In genomic region chr10:117780411-117780810, GRCh38 we compare ENCODE assay signal across 28 cellular contexts.
"Had no signal": no experiment of that assay in that cellular context is flagged by ENCODE, and none has a peak within 500 bp of the region (broad histone marks: within the 10 kb centered on the region; RNA-seq: fewer than 3 reads in every experiment).

No MANE protein-coding gene starts in this region.

- H3K4me1 ChIP-seq: stomach, suprapubic skin, testis, thyroid gland, tibial artery, tibial nerve, transverse colon, uterus, vagina had no signal

- FAIRE-seq: urothelium cell line had no signal

- H3K4me3 ChIP-seq: stomach, suprapubic skin, testis, thoracic aorta, thyroid gland, tibial artery, tibial nerve, transverse colon, upper lobe of left lung, uterus, vagina had no signal

- ATAC-seq: stimulated activated effector memory CD8-positive, alpha-beta T cell treated with anti-CD3 and anti-CD28 coated beads, Interleukin-12 subunit alpha, Interleukin-12 subunit beta, amount 100 ng/mL, for 72 hours; stimulated activated memory B cell treated with anti-CD40 and anti-IgM and Interleukin-4, amounts not matched to agents 10 μg/mL and 1 μg/mL and 100 μg/mL, for 72 hours; stimulated activated naive B cell treated with anti-CD40 and anti-IgM and Interleukin-4, amounts not matched to agents 10 μg/mL and 1 μg/mL and 100 μg/mL, for 72 hours; stimulated activated naive CD8-positive, alpha-beta T cell treated with anti-CD3 and anti-CD28 coated beads, Interleukin-15, amount 100 ng/mL, for 72 hours; stimulated activated naive CD8-positive, alpha-beta T cell treated with anti-CD3 and anti-CD28 coated beads, Interleukin-15, Interleukin-2, amounts not matched to agents 100 U/mL and 50 U/mL, for 24 hours had no signal

- H3K4me3 Mint-ChIP-seq: stimulated activated effector memory CD8-positive, alpha-beta T cell treated with anti-CD3 and anti-CD28 coated beads, Interleukin-12 subunit alpha, Interleukin-12 subunit beta, amount 100 ng/mL, for 72 hours; stimulated activated memory B cell treated with anti-CD40 and anti-IgM and Interleukin-4, amounts not matched to agents 10 μg/mL and 1 μg/mL and 100 μg/mL, for 72 hours; stimulated activated naive B cell treated with anti-CD40 and anti-IgM and Interleukin-4, amounts not matched to agents 10 μg/mL and 1 μg/mL and 100 μg/mL, for 72 hours; stimulated activated naive CD8-positive, alpha-beta T cell treated with anti-CD3 and anti-CD28 coated beads, Interleukin-15, amount 100 ng/mL, for 72 hours; stimulated activated naive CD8-positive, alpha-beta T cell treated with anti-CD3 and anti-CD28 coated beads, Interleukin-15, Interleukin-2, amounts not matched to agents 100 ng/mL and 50 ng/mL, for 24 hours; type B pancreatic cell had no signal

- H3K27ac ChIP-seq: stomach, suprapubic skin, testis, thoracic aorta, thyroid gland, tibial artery, tibial nerve, transverse colon, upper lobe of left lung, uterus, vagina had no signal

- H3K27me3 ChIP-seq: suprapubic skin, testis, thyroid gland, tibial nerve, transverse colon, upper lobe of left lung, uterus, vagina had no signal

- DNase-seq: stimulated activated CD4-positive, alpha-beta T cell treated with anti-CD3 and anti-CD28 coated beads, Interleukin-2, amount 100 ng/mL, for 48 hours; stimulated activated CD4-positive, alpha-beta T cell treated with anti-CD3 and anti-CD28 coated beads, Interleukin-4, amount 100 ng/mL, for 1 hour; stimulated activated CD4-positive, alpha-beta T cell treated with anti-CD3 and anti-CD28 coated beads, Interleukin-4, amount 100 ng/mL, for 24 hours; stimulated activated CD4-positive, alpha-beta T cell treated with anti-CD3 and anti-CD28 coated beads, Interleukin-4, amount 100 ng/mL, for 4 hours; stimulated activated CD8-positive, alpha-beta memory T cell treated with anti-CD3 and anti-CD28 coated beads, Interleukin-4, amount 100 ng/mL, for 48 hours; stimulated activated naive B cell treated with anti-CD40 and anti-IgM and Interleukin-4, amounts not matched to agents 10 μg/mL and 1 μg/mL and 100 μg/mL, for 72 hours; stimulated activated naive CD4-positive, alpha-beta T cell; stimulated activated naive CD4-positive, alpha-beta T cell treated with Interleukin-2 at 50 U/mL for 16 hours; stimulated activated naive CD8-positive, alpha-beta T cell treated with anti-CD3 and anti-CD28 coated beads, Interleukin-15, amount 100 ng/mL, for 72 hours; stimulated activated naive CD8-positive, alpha-beta T cell treated with anti-CD3 and anti-CD28 coated beads, Interleukin-15, Interleukin-2, amounts not matched to agents 100 U/mL and 50 U/mL, for 24 hours; stomach; substantia nigra; testis; thyroid gland; tibial artery; transverse colon; trophoblast cell; upper lobe of left lung; uterus had no signal

- H3K27me3 Mint-ChIP-seq: stimulated activated memory B cell treated with anti-CD40 and anti-IgM and Interleukin-4, amounts not matched to agents 10 μg/mL and 1 μg/mL and 100 μg/mL, for 72 hours; stimulated activated naive CD8-positive, alpha-beta T cell treated with anti-CD3 and anti-CD28 coated beads, Interleukin-15, amount 100 ng/mL, for 72 hours had no signal

- H3K36me3 Mint-ChIP-seq: stimulated activated effector memory CD8-positive, alpha-beta T cell treated with anti-CD3 and anti-CD28 coated beads, Interleukin-12 subunit alpha, Interleukin-12 subunit beta, amount 100 ng/mL, for 72 hours; stimulated activated memory B cell treated with anti-CD40 and anti-IgM and Interleukin-4, amounts not matched to agents 10 μg/mL and 1 μg/mL and 100 μg/mL, for 72 hours; stimulated activated naive B cell treated with anti-CD40 and anti-IgM and Interleukin-4, amounts not matched to agents 10 μg/mL and 1 μg/mL and 100 μg/mL, for 72 hours; type B pancreatic cell had no signal

- H3K27ac Mint-ChIP-seq: stimulated activated effector memory CD8-positive, alpha-beta T cell treated with anti-CD3 and anti-CD28 coated beads, Interleukin-12 subunit alpha, Interleukin-12 subunit beta, amount 100 ng/mL, for 72 hours; stimulated activated memory B cell treated with anti-CD40 and anti-IgM and Interleukin-4, amounts not matched to agents 10 μg/mL and 1 μg/mL and 100 μg/mL, for 72 hours; stimulated activated naive B cell treated with anti-CD40 and anti-IgM and Interleukin-4, amounts not matched to agents 10 μg/mL and 1 μg/mL and 100 μg/mL, for 72 hours; stimulated activated naive CD8-positive, alpha-beta T cell treated with anti-CD3 and anti-CD28 coated beads, Interleukin-15, Interleukin-2, amounts not matched to agents 100 ng/mL and 50 ng/mL, for 24 hours; type B pancreatic cell had no signal

- H3K9me3 ChIP-seq: stomach, suprapubic skin, testis, thoracic aorta, thyroid gland, tibial artery, tibial nerve, transverse colon, upper lobe of left lung, uterus, vagina had no signal

- H3K4me1 Mint-ChIP-seq: stimulated activated effector memory CD8-positive, alpha-beta T cell treated with anti-CD3 and anti-CD28 coated beads, Interleukin-12 subunit alpha, Interleukin-12 subunit beta, amount 100 ng/mL, for 72 hours; stimulated activated memory B cell treated with anti-CD40 and anti-IgM and Interleukin-4, amounts not matched to agents 10 μg/mL and 1 μg/mL and 100 μg/mL, for 72 hours; stimulated activated naive B cell treated with anti-CD40 and anti-IgM and Interleukin-4, amounts not matched to agents 10 μg/mL and 1 μg/mL and 100 μg/mL, for 72 hours; stimulated activated naive CD8-positive, alpha-beta T cell treated with anti-CD3 and anti-CD28 coated beads, Interleukin-15, amount 100 ng/mL, for 72 hours had no signal

- H3K36me3 ChIP-seq: stomach, suprapubic skin, thoracic aorta, thyroid gland, tibial artery, tibial nerve, transverse colon, upper lobe of left lung, uterus, vagina had no signal

- H3K9me3 Mint-ChIP-seq: stimulated activated effector memory CD8-positive, alpha-beta T cell treated with anti-CD3 and anti-CD28 coated beads, Interleukin-12 subunit alpha, Interleukin-12 subunit beta, amount 100 ng/mL, for 72 hours had no signal
